In genomic region chr17:13287226-13287625, GRCh38 we compare ENCODE assay signal across 10 cellular contexts.
"Had no signal": no experiment of that assay in that cellular context is flagged by ENCODE, and none has a peak within 500 bp of the region (broad histone marks: within the 10 kb centered on the region; RNA-seq: fewer than 3 reads in every experiment).

No MANE protein-coding gene starts in this region.

- H3K9me3 Mint-ChIP-seq: H9 had no signal

- H3K27me3 Mint-ChIP-seq: IgD-negative memory B cell had no signal

- H3K36me3 Mint-ChIP-seq: IgD-negative memory B cell had no signal

- H3K4me3 Mint-ChIP-seq: H9, IgD-negative memory B cell had no signal

- H3K4me3 ChIP-seq: GM23248 had no signal

- ATAC-seq: HepG2 had no signal

- H3K27ac ChIP-seq: GM23248, HL-60, KMS-11 had no signal

- H3K9ac ChIP-seq: GM23248, KMS-11 had no signal

- H3K4me1 Mint-ChIP-seq: IgD-negative memory B cell had no signal

- DNase-seq: GM23248, GOT3, H9, HCEC 1CT, KBM-7 had no signal

- FAIRE-seq: H54, HepG2 had no signal

- H3K27ac Mint-ChIP-seq: H9, IgD-negative memory B cell had no signal
